8 cellular contexts compared by ENCODE assay signal in the genomic region with DNA sequence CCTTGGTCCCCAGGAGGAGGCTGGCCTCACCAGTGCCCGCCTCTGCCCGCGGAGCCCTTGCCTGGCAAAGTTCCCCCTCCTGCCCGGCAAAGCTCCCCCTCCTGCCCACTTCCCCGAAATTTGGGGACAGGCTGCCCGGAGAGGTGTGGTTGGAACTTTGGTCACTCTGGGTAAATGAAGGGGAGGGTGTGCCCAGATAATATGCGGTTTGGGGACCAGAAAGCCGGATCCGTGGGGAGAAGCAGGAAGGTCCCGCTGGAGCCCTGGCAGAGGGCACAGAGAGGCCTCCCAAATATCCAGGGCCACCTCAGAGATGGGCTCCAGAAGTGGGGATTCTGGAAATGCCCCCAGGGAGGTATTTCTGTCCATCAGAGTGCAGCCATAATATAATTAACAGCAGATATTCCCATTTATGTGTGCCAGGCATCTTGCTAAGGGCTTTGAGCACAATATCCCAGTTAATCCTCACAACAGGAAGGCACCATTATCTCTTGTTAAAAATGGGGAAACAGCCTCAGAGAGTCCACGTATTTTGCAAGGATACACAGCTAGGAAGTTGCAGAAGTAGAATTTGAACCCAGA. TPM values are rescaled to one million over a fixed set of nuclear protein-coding genes. Genes with fewer than 3 reads are reported as not detected.
A peak's percentile ranks its signal among the peaks of the same experiment; 100 is the strongest.
DNase-seq lines count a peak whose midpoint lies in the region; ATAC-seq and TF ChIP-seq lines count a peak whose summit lies in the region.

No MANE protein-coding gene starts in this region.

- no peak overlapping the region for H3K18ac ChIP-seq in trophoblast cell (ENCODE audit: low read length)

- H3K14ac ChIP-seq in trophoblast cell (ENCODE audit: low read length): peak overlapping the region; percentile 20

- H3K36me3 ChIP-seq in ES-I3 (ENCODE audit: insufficient read depth, low read length) (no peaks in the 10 kb centered on the region), Peyer's patch (no peaks in the 10 kb centered on the region), trophoblast cell (ENCODE audit: control insufficient read depth in 1 of 2, insufficient read depth in 2 of 2, low read length in 2 of 2) (no peaks in the 10 kb centered on the region)

- ATAC-seq in HG03521 (IDR thresholded peaks at IDR 0.05; ENCODE audit: unreplicated experiment): no peak

- no peak overlapping the region for H2AK5ac ChIP-seq in trophoblast cell (ENCODE audit: low read length)

- H3K4me1 ChIP-seq in ES-I3 (ENCODE audit: insufficient read depth, low read length) (peaks cover 14% of the 10 kb centered on the region), Peyer's patch (peaks cover 0 to 16% (median 3%) of the 10 kb centered on the region in 4 donors), trophoblast cell (ENCODE audit: control insufficient read depth in 1 of 2, insufficient read depth in 2 of 2, low read length in 2 of 2) (peaks cover 4 to 13% of the 10 kb centered on the region in 2 experiments)

- no peak for DNase-seq in Peyer's patch
- no peak for DNase-seq in fibroblast of villous mesenchyme (ENCODE audit: low read depth)
- no peak for DNase-seq in trophoblast cell
- DNase-seq in NK-92 (lab: John Stamatoyannopoulos, UW; ENCODE audit: unreplicated experiment): no peak
- no peak for DNase-seq in AG20443 (ENCODE audit: low spot score)
- DNase-seq in RKO (ENCODE audit: low spot score): no peak

- no peak overlapping the region for H4K8ac ChIP-seq in trophoblast cell (ENCODE audit: low read depth, low read length)

- no peak overlapping the region for H2BK5ac ChIP-seq in trophoblast cell (ENCODE audit: low read depth, low read length, poor library complexity)

- peaks cover 9% of the 10 kb centered on the region for H3K79me1 ChIP-seq in trophoblast cell (ENCODE audit: low read length)

- TF ChIP-seq POLR2A in Peyer's patch (IDR thresholded peaks at IDR 0.05): no peak

- no peak overlapping the region for H2AFZ ChIP-seq in trophoblast cell (ENCODE audit: insufficient read depth, low read length, poor library complexity)

- peak overlapping the region; percentile 35 for H2BK120ac ChIP-seq in trophoblast cell (ENCODE audit: insufficient read depth, low read length, poor library complexity)

- peak overlapping the region; percentile 79 for H3K4me2 ChIP-seq in trophoblast cell (ENCODE audit: low read length)

- no peak overlapping the region for H2BK12ac ChIP-seq in trophoblast cell (ENCODE audit: low read length)

- no peak overlapping the region for H4K91ac ChIP-seq in trophoblast cell (ENCODE audit: low read depth, low read length)

- H3K79me2 ChIP-seq in trophoblast cell (ENCODE audit: control insufficient read depth, insufficient read depth, low read length, poor library complexity): peaks cover 2% of the 10 kb centered on the region

- no peak overlapping the region for H3K23ac ChIP-seq in trophoblast cell (ENCODE audit: low read length)

- no peaks in the 10 kb centered on the region for H3K27me3 ChIP-seq in Peyer's patch
- peaks cover 4% of the 10 kb centered on the region for H3K27me3 ChIP-seq in trophoblast cell (ENCODE audit: insufficient read depth, low read length)

- H3K27ac ChIP-seq in Peyer's patch (peak overlapping the region in 2 of 4 donors; percentile 24 to 49), trophoblast cell (ENCODE audit: low read depth, low read length) (no peak overlapping the region)

- no peaks in the 10 kb centered on the region for H3K9me3 ChIP-seq in ES-I3 (ENCODE audit: control insufficient read depth, insufficient read depth, low read length)
- H3K9me3 ChIP-seq in Peyer's patch: no peaks in the 10 kb centered on the region
- no peaks in the 10 kb centered on the region for H3K9me3 ChIP-seq in trophoblast cell (ENCODE audit: insufficient read depth, low read depth, low read length)

- TF ChIP-seq CTCF in Peyer's patch (IDR thresholded peaks at IDR 0.05) (no peak), fibroblast of villous mesenchyme (IDR thresholded peaks at IDR 0.05; ENCODE audit: insufficient read depth, low read depth, low read length) (no peak)

- H3K4me3 ChIP-seq in Peyer's patch: peak overlapping the region; percentile 48 to 72 (median 61)
- H3K4me3 ChIP-seq in fibroblast of villous mesenchyme (ENCODE audit: low read depth, low read length): peak overlapping the region; percentile 75
- H3K4me3 ChIP-seq in trophoblast cell (ENCODE audit: low read depth, low read length): peak overlapping the region; percentile 58

- no peak overlapping the region for H3K4ac ChIP-seq in trophoblast cell (ENCODE audit: low read depth, low read length)

- no CpG with 5 or more reads among the region's 11 CpGs for WGBS in trophoblast cell (ENCODE audit: extremely low coverage, insufficient coverage, insufficient read length)

- H3K9ac ChIP-seq in ES-I3 (ENCODE audit: low read depth, low read length) (peak overlapping the region; percentile 78), trophoblast cell (ENCODE audit: low read length) (no peak overlapping the region)

- no peak overlapping the region for H4K12ac ChIP-seq in trophoblast cell (ENCODE audit: low read depth, low read length)

RNA-seq across cellular contexts. Expression of a gene that starts 0.8 kb away (rescaled TPM):
- total RNA-seq in Peyer's patch (10 to 100 TPM; 13.2 to 31.2 (median 20.5) TPM), fibroblast of villous mesenchyme (14.5 and 17.7 TPM in 2 replicates)
- 2.0 and 2.2 TPM in 2 replicates for polyA plus RNA-seq in trophoblast cell (2013)
